2 cellular contexts compared by ENCODE assay signal in the genomic region with DNA sequence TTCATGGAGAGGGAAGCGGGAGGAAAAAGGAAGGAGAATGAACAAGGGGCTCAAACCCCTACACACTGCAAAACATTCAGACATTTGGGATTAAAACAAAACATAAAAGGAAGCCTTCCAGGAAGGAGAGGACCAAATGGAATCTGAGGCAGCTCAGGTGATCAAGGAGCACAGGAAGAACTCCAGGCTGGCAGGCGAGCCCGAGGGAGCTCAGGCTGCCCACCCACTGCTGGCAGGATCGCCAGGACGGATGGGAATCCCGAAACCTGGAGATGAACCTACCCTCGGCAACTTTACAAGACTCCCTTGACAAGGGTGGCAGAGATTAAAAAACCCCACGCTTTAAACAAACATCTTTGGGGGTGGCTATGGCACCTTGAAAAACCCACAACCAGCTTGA.
TF ChIP-seq lines count a peak whose summit lies in the region.

No MANE protein-coding gene starts in this region.

TF ChIP-seq in SK-N-SH, 30 proteins besides CTCF, POLR2A, EP300 and RAD21 (continued from another document):
- TF ChIP-seq POLR2AphosphoS5 (IDR thresholded peaks at IDR 0.05; ENCODE audit: low read depth, low read length) (no peak), SIN3A (IDR thresholded peaks at IDR 0.05; ENCODE audit: borderline replicate concordance, low read depth, low read length) (no peak), FOXJ3 (CRISPR knock-in tag; IDR thresholded peaks at IDR 0.05) (no peak), NFIC (IDR thresholded peaks at IDR 0.05; ENCODE audit: borderline replicate concordance) (no peak), RFX5 (IDR thresholded peaks at IDR 0.05; ENCODE audit: low read length) (no peak), ELF1 (IDR thresholded peaks at IDR 0.05) (no peak), MXI1 (IDR thresholded peaks at IDR 0.05; ENCODE audit: low read depth, low read length) (no peak), RXRA (IDR thresholded peaks at IDR 0.05; ENCODE audit: borderline replicate concordance, low read depth) (no peak)
- TF ChIP-seq, protein P1, sequence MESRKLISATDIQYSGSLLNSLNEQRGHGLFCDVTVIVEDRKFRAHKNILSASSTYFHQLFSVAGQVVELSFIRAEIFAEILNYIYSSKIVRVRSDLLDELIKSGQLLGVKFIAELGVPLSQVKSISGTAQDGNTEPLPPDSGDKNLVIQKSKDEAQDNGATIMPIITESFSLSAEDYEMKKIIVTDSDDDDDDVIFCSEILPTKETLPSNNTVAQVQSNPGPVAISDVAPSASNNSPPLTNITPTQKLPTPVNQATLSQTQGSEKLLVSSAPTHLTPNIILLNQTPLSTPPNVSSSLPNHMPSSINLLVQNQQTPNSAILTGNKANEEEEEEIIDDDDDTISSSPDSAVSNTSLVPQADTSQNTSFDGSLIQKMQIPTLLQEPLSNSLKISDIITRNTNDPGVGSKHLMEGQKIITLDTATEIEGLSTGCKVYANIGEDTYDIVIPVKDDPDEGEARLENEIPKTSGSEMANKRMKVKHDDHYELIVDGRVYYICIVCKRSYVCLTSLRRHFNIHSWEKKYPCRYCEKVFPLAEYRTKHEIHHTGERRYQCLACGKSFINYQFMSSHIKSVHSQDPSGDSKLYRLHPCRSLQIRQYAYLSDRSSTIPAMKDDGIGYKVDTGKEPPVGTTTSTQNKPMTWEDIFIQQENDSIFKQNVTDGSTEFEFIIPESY (IDR thresholded peaks at IDR 0.05; ENCODE audit: borderline replicate concordance, low read depth), result no peak
- TF ChIP-seq, protein P2, sequence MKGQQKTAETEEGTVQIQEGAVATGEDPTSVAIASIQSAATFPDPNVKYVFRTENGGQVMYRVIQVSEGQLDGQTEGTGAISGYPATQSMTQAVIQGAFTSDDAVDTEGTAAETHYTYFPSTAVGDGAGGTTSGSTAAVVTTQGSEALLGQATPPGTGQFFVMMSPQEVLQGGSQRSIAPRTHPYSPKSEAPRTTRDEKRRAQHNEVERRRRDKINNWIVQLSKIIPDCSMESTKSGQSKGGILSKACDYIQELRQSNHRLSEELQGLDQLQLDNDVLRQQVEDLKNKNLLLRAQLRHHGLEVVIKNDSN (IDR thresholded peaks at IDR 0.05; ENCODE audit: borderline replicate concordance, low read depth), result no peak

TF ChIP-seq in SK-N-SH treated with all-trans-retinoic acid at 6 μM for 48 hours, 23 proteins besides CTCF, POLR2A, EP300 and RAD21 (continued from another document):
- TF ChIP-seq RARB (CRISPR knock-in tag; IDR thresholded peaks at IDR 0.05) (no peak), TCF4 (CRISPR knock-in tag; IDR thresholded peaks at IDR 0.05; ENCODE audit: borderline replicate concordance) (no peak), ARNTL (CRISPR knock-in tag; IDR thresholded peaks at IDR 0.05; ENCODE audit: borderline replicate concordance, low read depth) (no peak)
- TF ChIP-seq, protein P3, sequence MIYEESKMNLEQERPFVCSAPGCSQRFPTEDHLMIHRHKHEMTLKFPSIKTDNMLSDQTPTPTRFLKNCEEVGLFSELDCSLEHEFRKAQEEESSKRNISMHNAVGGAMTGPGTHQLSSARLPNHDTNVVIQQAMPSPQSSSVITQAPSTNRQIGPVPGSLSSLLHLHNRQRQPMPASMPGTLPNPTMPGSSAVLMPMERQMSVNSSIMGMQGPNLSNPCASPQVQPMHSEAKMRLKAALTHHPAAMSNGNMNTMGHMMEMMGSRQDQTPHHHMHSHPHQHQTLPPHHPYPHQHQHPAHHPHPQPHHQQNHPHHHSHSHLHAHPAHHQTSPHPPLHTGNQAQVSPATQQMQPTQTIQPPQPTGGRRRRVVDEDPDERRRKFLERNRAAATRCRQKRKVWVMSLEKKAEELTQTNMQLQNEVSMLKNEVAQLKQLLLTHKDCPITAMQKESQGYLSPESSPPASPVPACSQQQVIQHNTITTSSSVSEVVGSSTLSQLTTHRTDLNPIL (CRISPR knock-in tag; IDR thresholded peaks at IDR 0.05; ENCODE audit: low read depth), result no peak
